In genomic region chr18:5986257-5986909, GRCh38 we compare ENCODE assay signal across 18 cellular contexts.
DNase-seq lines count a peak whose midpoint lies in the region; ATAC-seq and TF ChIP-seq lines count a peak whose summit lies in the region.
"Had no signal": no experiment of that assay in that cellular context is flagged by ENCODE, and none has a peak within 500 bp of the region (broad histone marks: within the 10 kb centered on the region; RNA-seq: fewer than 3 reads in every experiment).

No MANE protein-coding gene starts in this region.

- no peak overlapping the region for H4K5ac ChIP-seq in IMR-90 (ENCODE audit: low read depth, low read length)

- H3K36me3 ChIP-seq in SK-N-SH (replicated peaks in 1 of 2; ENCODE audit: control insufficient read depth in 1 of 2, insufficient read depth in 2 of 2, low read length in 1 of 2) = no peaks in the 10 kb centered on the region
- H3K36me3 ChIP-seq in IMR-90 (ENCODE audit: control insufficient read depth, insufficient read depth, low read length) = no peaks in the 10 kb centered on the region

- peak overlapping the region; percentile 23; the same call in 1 of the 2 replicates for H3K18ac ChIP-seq in IMR-90 (ENCODE audit: low read depth, low read length)

- H3K27ac ChIP-seq in SK-N-SH (ENCODE audit: low read depth in 2 of 2, low read length in 1 of 2) = no peak overlapping the region
- no peak overlapping the region for H3K27ac ChIP-seq in IMR-90 (ENCODE audit: insufficient read depth, low read length)
- H3K27ac ChIP-seq: 22Rv1, A549, C4-2B, HL-60 had no signal

- intact Hi-C loops in IMR-90 (cut with micrococcal nuclease) = no loop called here

- H4K20me1 ChIP-seq in SK-N-SH (ENCODE audit: insufficient read depth) (no peaks in the 10 kb centered on the region), IMR-90 (ENCODE audit: insufficient read depth, low read length) (no peaks in the 10 kb centered on the region)

- no peak overlapping the region for H2BK5ac ChIP-seq in IMR-90 (ENCODE audit: low read depth, low read length, poor library complexity, severe bottlenecking)

- H3K14ac ChIP-seq in IMR-90 (replicated peaks; ENCODE audit: low read depth, low read length) = no peak overlapping the region

- H2AFZ ChIP-seq in SK-N-SH (ENCODE audit: low read depth) (no peak overlapping the region), IMR-90 (replicated peaks; ENCODE audit: low read length, poor library complexity) (no peak overlapping the region)

- no peak overlapping the region for H3K27ac Mint-ChIP-seq in activated naive CD8-positive, alpha-beta T cell treated with anti-CD3 and anti-CD28 coated beads, Interleukin-2, amount 50 U/mL, for 24 hours
- H3K27ac Mint-ChIP-seq: CD4-positive, alpha-beta T cell; H9; IgD-negative memory B cell had no signal

- CTCF ChIA-PET in SK-N-SH (lab: Yijun Ruan, JAX) = interaction anchor here (1.2 kb wide), 1 partner anchor 10 kb away, joined by 3 read pairs; no protein-coding TSS in a partner anchor
- CTCF ChIA-PET in IMR-90 (lab: Yijun Ruan, JAX) = no interaction called here

- H3K4me1 ChIP-seq in SK-N-SH (ENCODE audit: control insufficient read depth in 1 of 2, insufficient read depth in 2 of 2, low read depth in 1 of 2, low read length in 1 of 2) (no peaks in the 10 kb centered on the region; a peak in 1 of 4 replicates), IMR-90 (ENCODE audit: control insufficient read depth, insufficient read depth, low read length) (peaks cover 2% of the 10 kb centered on the region; the same call in 1 of the 2 replicates)
- H3K4me1 ChIP-seq: A549, Caco-2 had no signal

- no peak overlapping the region for H4K8ac ChIP-seq in IMR-90 (ENCODE audit: low read depth in 2 of 2, low read length in 2 of 2)

- no peak overlapping the region for H4K91ac ChIP-seq in IMR-90 (ENCODE audit: insufficient read depth, low read depth, low read length)

- no peak overlapping the region for H3K23ac ChIP-seq in IMR-90 (ENCODE audit: low read depth, low read length)

- H2AK9ac ChIP-seq in IMR-90 (replicated peaks; ENCODE audit: low read depth, low read length, poor library complexity) = no peak overlapping the region

- no peak for TF ChIP-seq EP300 in SK-N-SH (IDR thresholded peaks at IDR 0.05; ENCODE audit: borderline replicate concordance in 1 of 2, low read depth in 1 of 2, low read length in 1 of 2)

- dilution Hi-C loops in IMR-90 (cut with HindIII; ENCODE audit: low sequenced_read_pairs, unreplicated experiment) = no loop called here

- H3K36me3 Mint-ChIP-seq in activated naive CD8-positive, alpha-beta T cell treated with anti-CD3 and anti-CD28 coated beads, Interleukin-2, amount 50 U/mL, for 24 hours (ENCODE audit: low read depth) = no peaks in the 10 kb centered on the region
- H3K36me3 Mint-ChIP-seq: IgD-negative memory B cell had no signal

- H3K4me1 Mint-ChIP-seq in activated naive CD8-positive, alpha-beta T cell treated with anti-CD3 and anti-CD28 coated beads, Interleukin-2, amount 50 U/mL, for 24 hours = no peaks in the 10 kb centered on the region

- TF ChIP-seq CTCF in SK-N-SH (IDR thresholded peaks at IDR 0.05) (no peak), IMR-90 (conservative IDR thresholded peaks at IDR 0.05; ENCODE audit: low read depth, low read length) (no peak)

- no peak overlapping the region for H2AK5ac ChIP-seq in IMR-90 (ENCODE audit: low read depth, low read length)

- no peaks in the 10 kb centered on the region for H3K79me2 ChIP-seq in SK-N-SH (ENCODE audit: insufficient read depth)

- no peaks in the 10 kb centered on the region for H3K27me3 ChIP-seq in SK-N-SH (ENCODE audit: insufficient read depth)
- H3K27me3 ChIP-seq in IMR-90 (ENCODE audit: control insufficient read depth, insufficient read depth, low read length) = no peaks in the 10 kb centered on the region; the same call in 1 of the 2 replicates

- H3K4me3 ChIP-seq in SK-N-SH (ENCODE audit: low read depth in 2 of 2, low read length in 1 of 2) = no peak overlapping the region
- H3K4me3 ChIP-seq in IMR-90 (ENCODE audit: insufficient read depth, low read depth, low read length) = no peak overlapping the region
- H3K4me3 ChIP-seq: A549 had no signal

- no peak overlapping the region for H2BK15ac ChIP-seq in IMR-90 (ENCODE audit: low read depth, low read length)

- no TSS peak for BruUV-seq in IMR-90 (replicated peaks; lab: Mats Ljungman, UMichigan)

- TF ChIP-seq POLR2A in IMR-90 (IDR thresholded peaks at IDR 0.05; ENCODE audit: low read depth, low read length) = no peak

- H3F3A ChIP-seq in SK-N-SH (replicated peaks; ENCODE audit: insufficient read depth) = no peaks in the 10 kb centered on the region

- 0 out of 2 replicates have a peak, but pooled peaks cover 6% of the 10 kb centered on the region for H3K9me1 ChIP-seq in IMR-90 (ENCODE audit: insufficient read depth, low read length)

- ATAC-seq in SK-N-SH treated with all-trans-retinoic acid at 6 μM for 48 hours = no peak
- ATAC-seq in IMR-90 (ENCODE audit: low read depth) = peak; percentile 53
- no peak for ATAC-seq in activated naive CD8-positive, alpha-beta T cell treated with anti-CD3 and anti-CD28 coated beads, Interleukin-2, amount 50 U/mL, for 24 hours
- ATAC-seq: A549 had no signal

- TF ChIP-seq RAD21 in SK-N-SH (IDR thresholded peaks at IDR 0.05; ENCODE audit: low read length) (no peak), IMR-90 (IDR thresholded peaks at IDR 0.05; ENCODE audit: low read length) (no peak)

- H2BK20ac ChIP-seq in IMR-90 (ENCODE audit: low read depth, low read length) = no peak overlapping the region

- no peaks in the 10 kb centered on the region for H3K9me3 Mint-ChIP-seq in activated naive CD8-positive, alpha-beta T cell treated with anti-CD3 and anti-CD28 coated beads, Interleukin-2, amount 50 U/mL, for 24 hours
- H3K9me3 Mint-ChIP-seq: CD4-positive, alpha-beta T cell; H9; IgD-negative memory B cell had no signal

- no peaks in the 10 kb centered on the region for H3K79me1 ChIP-seq in IMR-90 (ENCODE audit: low read depth in 1 of 2, low read length in 2 of 2)

- in situ Hi-C loops in IMR-90 (cut with MboI; ENCODE audit: low sequenced_read_pairs) = no loop called here

- H3K9me2 ChIP-seq in SK-N-SH = no peaks in the 10 kb centered on the region

- H3K56ac ChIP-seq in IMR-90 (ENCODE audit: extremely low read depth, insufficient read depth, low read length) = no peak overlapping the region

- H3K9ac ChIP-seq in SK-N-SH = no peak overlapping the region
- H3K9ac ChIP-seq in IMR-90 (ENCODE audit: low read depth, low read length) = no peak overlapping the region

- no peak overlapping the region for H3K4ac ChIP-seq in IMR-90 (ENCODE audit: low read depth, low read length)

- no peak overlapping the region for H3K4me3 Mint-ChIP-seq in activated naive CD8-positive, alpha-beta T cell treated with anti-CD3 and anti-CD28 coated beads, Interleukin-2, amount 50 U/mL, for 24 hours
- H3K4me3 Mint-ChIP-seq: CD4-positive, alpha-beta T cell; H9; IgD-negative memory B cell had no signal

- no peak overlapping the region for H3K4me2 ChIP-seq in SK-N-SH
- no peak overlapping the region for H3K4me2 ChIP-seq in IMR-90 (ENCODE audit: low read depth, low read length)
- H3K4me2 ChIP-seq: A549 had no signal

- no peak overlapping the region for H2BK120ac ChIP-seq in IMR-90 (ENCODE audit: low read depth, low read length)

- POLR2A ChIA-PET in SK-N-SH (lab: Yijun Ruan, JAX) = no interaction called here
- POLR2A ChIA-PET in IMR-90 (lab: Charles Lee; ENCODE audit: unreplicated experiment) = no interaction called here

- 47% methylated on average over 5 of the region's 5 CpGs for WGBS in SK-N-SH (ENCODE audit: low lambda C conversion rate)
- WGBS in IMR-90 (ENCODE audit: extremely low coverage in 2 of 2, insufficient read length in 1 of 2), 2 experiments = no CpG with 5 or more reads among the region's 5 CpGs

- DNase-seq in SK-N-SH (no peak), IMR-90 (peak; percentile 21), dedifferentiated amniotic fluid mesenchymal stem cell (ENCODE audit: extremely low spot score) (peak; percentile 14), foreskin melanocyte (peak; percentile 11), NCI-H2081 (lab: John Stamatoyannopoulos, UW) (no peak)
- DNase-seq in activated naive CD8-positive, alpha-beta T cell treated with anti-CD3 and anti-CD28 coated beads, Interleukin-2, amount 50 U/mL, for 24 hours = no peak
- no peak for DNase-seq in activated CD4-positive, alpha-beta T cell treated with anti-CD3 and anti-CD28 coated beads, Interleukin-2, amount 50 U/mL, for 4 hours
- DNase-seq: AML-193; Caco-2; CD4-positive, alpha-beta T cell; GOT3; H9 had no signal

- H3K9me3 ChIP-seq in SK-N-SH = no peaks in the 10 kb centered on the region
- no peaks in the 10 kb centered on the region for H3K9me3 ChIP-seq in IMR-90 (ENCODE audit: control insufficient read depth, insufficient read depth, low read length)
- H3K9me3 ChIP-seq: A549, Caco-2 had no signal

- no peaks in the 10 kb centered on the region for H3K27me3 Mint-ChIP-seq in activated naive CD8-positive, alpha-beta T cell treated with anti-CD3 and anti-CD28 coated beads, Interleukin-2, amount 50 U/mL, for 24 hours
- H3K27me3 Mint-ChIP-seq: CD4-positive, alpha-beta T cell had no signal

TF ChIP-seq in SK-N-SH treated with all-trans-retinoic acid at 6 μM for 48 hours, 23 proteins besides CTCF, POLR2A, EP300 and RAD21:
- TF ChIP-seq SNAI2 (CRISPR knock-in tag; IDR thresholded peaks at IDR 0.05) = no peak
- 0 out of 2 replicates have a peak, but pooled peaks have one; percentile 15 for TF ChIP-seq ZFP30 (CRISPR knock-in tag; IDR thresholded peaks at IDR 0.05)

TF ChIP-seq in SK-N-SH, 30 proteins besides CTCF, POLR2A, EP300 and RAD21 (continues in another document):
- TF ChIP-seq IRF3 (IDR thresholded peaks at IDR 0.05; ENCODE audit: low read depth, low read length) = no peak
- TF ChIP-seq SIN3A (IDR thresholded peaks at IDR 0.05; ENCODE audit: borderline replicate concordance, low read depth, low read length) = no peak

TF ChIP-seq in IMR-90, 13 proteins besides CTCF, POLR2A, EP300 and RAD21 (continues in another document):
- TF ChIP-seq NFE2L2 (IDR thresholded peaks at IDR 0.05; ENCODE audit: low read depth, low read length) (no peak), SMC3 (IDR thresholded peaks at IDR 0.05; ENCODE audit: low read depth, low read length) (no peak), CHD1 (IDR thresholded peaks at IDR 0.05; ENCODE audit: low read depth, low read length) (no peak), CEBPB (IDR thresholded peaks at IDR 0.05; ENCODE audit: low read depth, low read length) (no peak), MXI1 (IDR thresholded peaks at IDR 0.05; ENCODE audit: borderline replicate concordance, low read depth, low read length) (no peak), MAZ (IDR thresholded peaks at IDR 0.05; ENCODE audit: borderline replicate concordance, low read depth, low read length) (no peak), USF2 (IDR thresholded peaks at IDR 0.05; ENCODE audit: low read depth, low read length) (no peak), RCOR1 (IDR thresholded peaks at IDR 0.05; ENCODE audit: insufficient replicate concordance, low read length) (no peak)

Comparison
In these comparisons a context has a peak if more than half of its experiments do, and no peak if none do; other contexts are left out.
1. DNase-seq: peak in IMR-90 (single experiment), dedifferentiated amniotic fluid mesenchymal stem cell (single experiment) and foreskin melanocyte (single experiment); none in SK-N-SH (single experiment), activated naive CD8-positive, alpha-beta T cell treated with anti-CD3 and anti-CD28 coated beads, Interleukin-2, amount 50 U/mL, for 24 hours (single experiment), NCI-H2081 (0 of 2) and activated CD4-positive, alpha-beta T cell treated with anti-CD3 and anti-CD28 coated beads, Interleukin-2, amount 50 U/mL, for 4 hours (0 of 2).